Comparison of ENCODE assay signal across 8 cellular contexts in genomic region chr7:73851410-73852338, GRCh38. TPM values are rescaled to one million over a fixed set of nuclear protein-coding genes. Genes with fewer than 3 reads are reported as not detected.
DNase-seq lines count a peak whose midpoint lies in the region; ATAC-seq and TF ChIP-seq lines count a peak whose summit lies in the region.

No MANE protein-coding gene starts in this region.

- H3K27ac ChIP-seq in DOHH2 (ENCODE audit: low read depth, low read length), result no peak overlapping the region
- peak overlapping the region; percentile 61 for H3K27ac ChIP-seq in HUES48 (ENCODE audit: low read depth, low read length)
- H3K27ac ChIP-seq in testis, result no peak overlapping the region

- H3K4me3 ChIP-seq in DOHH2 (ENCODE audit: low read length) (no peak overlapping the region), HUES48 (ENCODE audit: low read depth, low read length) (no peak overlapping the region), testis (no peak overlapping the region)

- ATAC-seq in GM21390 (IDR thresholded peaks at IDR 0.05; ENCODE audit: unreplicated experiment), result peak; percentile 80
- peak; percentile 98 for ATAC-seq in stimulated activated effector memory CD8-positive, alpha-beta T cell treated with anti-CD3 and anti-CD28 coated beads, Interleukin-12 subunit alpha, Interleukin-12 subunit beta, amount 100 ng/mL, for 72 hours

- H3K9ac ChIP-seq in HUES48 (ENCODE audit: low read depth, low read length), result no peak overlapping the region

- H3K36me3 ChIP-seq in DOHH2 (ENCODE audit: control insufficient read depth, low read length) (no peaks in the 10 kb centered on the region), HUES48 (ENCODE audit: control insufficient read depth, insufficient read depth, low read length) (no peaks in the 10 kb centered on the region), testis (ENCODE audit: low read depth, missing control alignments) (no peaks in the 10 kb centered on the region)

- H3K27me3 ChIP-seq in DOHH2 (ENCODE audit: control insufficient read depth, low read length), result peaks cover 24% of the 10 kb centered on the region
- H3K27me3 ChIP-seq in HUES48 (ENCODE audit: control insufficient read depth, insufficient read depth, low read length), result no peaks in the 10 kb centered on the region
- H3K27me3 ChIP-seq in testis, result no peaks in the 10 kb centered on the region

- H3F3A ChIP-seq in DOHH2 (ENCODE audit: control insufficient read depth, insufficient read depth), result no peaks in the 10 kb centered on the region

- H3K9me3 Mint-ChIP-seq in stimulated activated effector memory CD8-positive, alpha-beta T cell treated with anti-CD3 and anti-CD28 coated beads, Interleukin-12 subunit alpha, Interleukin-12 subunit beta, amount 100 ng/mL, for 72 hours, result no peaks in the 10 kb centered on the region

- H3K4me3 Mint-ChIP-seq in stimulated activated effector memory CD8-positive, alpha-beta T cell treated with anti-CD3 and anti-CD28 coated beads, Interleukin-12 subunit alpha, Interleukin-12 subunit beta, amount 100 ng/mL, for 72 hours, result no peak overlapping the region

- no peaks in the 10 kb centered on the region for H3K9me2 ChIP-seq in DOHH2 (replicated peaks; ENCODE audit: control insufficient read depth, low read length)

- peaks cover 29% of the 10 kb centered on the region for H3K4me1 Mint-ChIP-seq in stimulated activated effector memory CD8-positive, alpha-beta T cell treated with anti-CD3 and anti-CD28 coated beads, Interleukin-12 subunit alpha, Interleukin-12 subunit beta, amount 100 ng/mL, for 72 hours

- H3K4me2 ChIP-seq in DOHH2 (ENCODE audit: low read length), result peak overlapping the region; percentile 23

- peak overlapping the region; percentile 79 for H3K27ac Mint-ChIP-seq in stimulated activated effector memory CD8-positive, alpha-beta T cell treated with anti-CD3 and anti-CD28 coated beads, Interleukin-12 subunit alpha, Interleukin-12 subunit beta, amount 100 ng/mL, for 72 hours

- H3K9me3 ChIP-seq in DOHH2 (ENCODE audit: control insufficient read depth, insufficient read depth, low read length) (peaks cover 7% of the 10 kb centered on the region; the same call in 1 of the 2 replicates), HUES48 (ENCODE audit: control insufficient read depth, insufficient read depth, low read length) (no peaks in the 10 kb centered on the region), testis (no peaks in the 10 kb centered on the region)

- intact Hi-C loops in testis (cut with DNase I; ENCODE audit: low total_unique reads), result no loop called here

- TF ChIP-seq CTCF in DOHH2 (IDR thresholded peaks at IDR 0.05; ENCODE audit: low read depth, low read length, poor library complexity, severe bottlenecking) (no peak), testis (IDR thresholded peaks at IDR 0.05) (no peak)

- peak; percentile 20 to 35 for DNase-seq in activated CD4-positive, alpha-beta T cell treated with anti-CD3 and anti-CD28 coated beads, Interleukin-2, amount 50 U/mL, for 48 hours
- DNase-seq in glomerular endothelial cell (ENCODE audit: extremely low read depth, low read depth, low spot score) (peak; percentile 95), testis (no peak)
- no peak for DNase-seq in stimulated activated effector memory CD8-positive, alpha-beta T cell treated with anti-CD3 and anti-CD28 coated beads, Interleukin-12 subunit alpha, Interleukin-12 subunit beta, amount 100 ng/mL, for 72 hours (ENCODE audit: low spot score in 2 of 2)
- no peak for DNase-seq in effector CD8-positive, alpha-beta T cell (lab: John Stamatoyannopoulos, UW)

- H3K4me1 ChIP-seq in DOHH2 (ENCODE audit: control insufficient read depth, low read length) (peaks cover 24% of the 10 kb centered on the region), HUES48 (ENCODE audit: control insufficient read depth, insufficient read depth, low read length) (no peaks in the 10 kb centered on the region), testis (no peaks in the 10 kb centered on the region)

- 55 to 59% methylated on average over 8 of the region's 8 CpGs for WGBS in testis, 2 donors

- no peaks in the 10 kb centered on the region for H3K79me2 ChIP-seq in DOHH2 (ENCODE audit: control insufficient read depth, low read length)

- no peaks in the 10 kb centered on the region for H4K20me1 ChIP-seq in DOHH2 (ENCODE audit: control insufficient read depth, insufficient read depth, low read depth, low read length)

- H3K36me3 Mint-ChIP-seq in stimulated activated effector memory CD8-positive, alpha-beta T cell treated with anti-CD3 and anti-CD28 coated beads, Interleukin-12 subunit alpha, Interleukin-12 subunit beta, amount 100 ng/mL, for 72 hours, result no peaks in the 10 kb centered on the region

- TF ChIP-seq POLR2A in testis (IDR thresholded peaks at IDR 0.05), result no peak

RNA-seq across cellular contexts. Expression of gene TMEM270, which starts 9.3 kb away (rescaled TPM):
- not detected in 2 replicates for total RNA-seq in glomerular endothelial cell
- total RNA-seq in testis, result 10 to 100 TPM; 37.3 to 70.1 TPM
- 113 TPM for polyA plus RNA-seq in testis (ENCODE audit: insufficient read depth, low read depth, low replicate concordance)

RNA-seq across cellular contexts. Expression of gene METTL27, which starts 9.4 kb away (rescaled TPM):
- total RNA-seq in glomerular endothelial cell (0.41 and 5.3 TPM in 2 replicates), testis (1 to 10 TPM; 3.5 to 3.7 TPM)
- 5.6 TPM for polyA plus RNA-seq in testis (ENCODE audit: insufficient read depth, low read depth, low replicate concordance)

RNA-seq across cellular contexts. Expression of gene CLDN4, which starts 20.9 kb away (rescaled TPM):
- total RNA-seq in glomerular endothelial cell (0.93 and 9.4 TPM in 2 replicates), testis (under 1 TPM; 0.93 to 0.94 TPM)
- 4.3 TPM for polyA plus RNA-seq in testis (ENCODE audit: insufficient read depth, low read depth, low replicate concordance)

Comparison
In these comparisons a context has a peak if more than half of its experiments do, and no peak if none do; other contexts are left out.
1. DNase-seq: peak in activated CD4-positive, alpha-beta T cell treated with anti-CD3 and anti-CD28 coated beads, Interleukin-2, amount 50 U/mL, for 48 hours (2 of 2) and glomerular endothelial cell (single experiment); none in stimulated activated effector memory CD8-positive, alpha-beta T cell treated with anti-CD3 and anti-CD28 coated beads, Interleukin-12 subunit alpha, Interleukin-12 subunit beta, amount 100 ng/mL, for 72 hours (0 of 2), effector CD8-positive, alpha-beta T cell (single experiment) and testis (single experiment).
2. RNA of gene TMEM270, which starts 9.3 kb away (total RNA-seq): 37.3 to 70.1 TPM in testis; not detected in glomerular endothelial cell; every median in the first group is over 10 times any median in the second.